1 cellular context compared by ENCODE assay signal in genomic region chr3:47282424-47283192, GRCh38.
TF ChIP-seq lines count a peak whose summit lies in the region.

Gene KIF9 (minus strand): TSS chr3:47282799. CDS start chr3:47277374, 5,425 bp downstream.
Gene KLHL18 (plus strand): TSS chr3:47282944. CDS start chr3:47282966, 22 bp downstream.

TF ChIP-seq in K562, 482 proteins besides CTCF, POLR2A, EP300 and RAD21 (continued from another document and continues in another):
- TF ChIP-seq ZNF609 (CRISPR knock-in tag; IDR thresholded peaks at IDR 0.05; ENCODE audit: borderline replicate concordance) (peak; percentile 79), ZNF282 (CRISPR knock-in tag; IDR thresholded peaks at IDR 0.05) (no peak; the same call in 1 of the 2 replicates), NFATC3 (IDR thresholded peaks at IDR 0.05) (no peak), ZNF384 (IDR thresholded peaks at IDR 0.05; ENCODE audit: low read depth, low read length) (no peak; the same call in 1 of the 2 replicates), XRCC3 (IDR thresholded peaks at IDR 0.05) (no peak), ILF3 (IDR thresholded peaks at IDR 0.05; ENCODE audit: borderline replicate concordance) (no peak), SNAPC5 (CRISPR knock-in tag; IDR thresholded peaks at IDR 0.05) (no peak), NBN (IDR thresholded peaks at IDR 0.05; ENCODE audit: low read depth) (peak; percentile 67), PHF8 (IDR thresholded peaks at IDR 0.05; ENCODE audit: borderline replicate concordance, low read length) (peak; percentile 86), NR2F6 (CRISPR knock-in tag; IDR thresholded peaks at IDR 0.05) (no peak), TCF7 (IDR thresholded peaks at IDR 0.05; ENCODE audit: borderline replicate concordance) (no peak), ESRRA (IDR thresholded peaks at IDR 0.05; ENCODE audit: borderline replicate concordance, low read depth) (peak; percentile 97), YY1 (IDR thresholded peaks at IDR 0.05; ENCODE audit: borderline replicate concordance in 1 of 3, control insufficient read depth in 1 of 3, extremely low read depth in 1 of 3, insufficient read depth in 3 of 3, insufficient read length in 1 of 3, insufficient replicate concordance in 2 of 3, low read depth in 1 of 3, low read length in 2 of 3) (peak; percentile 41 to 87 (median 81)), HMG20A (CRISPR knock-in tag; conservative IDR thresholded peaks at IDR 0.05) (no peak), ZC3H4 (CRISPR knock-in tag; IDR thresholded peaks at IDR 0.05; ENCODE audit: borderline replicate concordance) (no peak), GABPB2 (CRISPR knock-in tag; conservative IDR thresholded peaks at IDR 0.05) (no peak), MED1 (CRISPR knock-in tag; IDR thresholded peaks at IDR 0.05; ENCODE audit: borderline replicate concordance) (no peak), FOXP4 (CRISPR knock-in tag; IDR thresholded peaks at IDR 0.05; ENCODE audit: borderline replicate concordance) (no peak), SAP30 (IDR thresholded peaks at IDR 0.05; ENCODE audit: borderline replicate concordance, insufficient read depth, low read depth, low read length, poor library complexity, severe bottlenecking) (peak; percentile 100), PKNOX1 (IDR thresholded peaks at IDR 0.05) (peak; percentile 59), ELK1 (CRISPR knock-in tag; IDR thresholded peaks at IDR 0.05) (no peak), ZKSCAN3 (CRISPR knock-in tag; IDR thresholded peaks at IDR 0.05) (no peak), SMARCE1 (IDR thresholded peaks at IDR 0.05) (peak; percentile 63), SAFB2 (IDR thresholded peaks at IDR 0.05; ENCODE audit: borderline replicate concordance, low read depth, low read length, severe bottlenecking) (no peak), ZKSCAN1 (IDR thresholded peaks at IDR 0.05; ENCODE audit: low read depth, low read length) (peak; percentile 65), VEZF1 (CRISPR knock-in tag; IDR thresholded peaks at IDR 0.05) (peak; percentile 66), USF2 (CRISPR knock-in tag; IDR thresholded peaks at IDR 0.05) (no peak; the same call in 1 of the 2 replicates), RFX7 (CRISPR knock-in tag; IDR thresholded peaks at IDR 0.05) (no peak), EZH2 (IDR thresholded peaks at IDR 0.05; ENCODE audit: borderline replicate concordance, low read depth, low read length) (no peak), KLF16 (IDR thresholded peaks at IDR 0.05) (peak; percentile 74), MAZ (CRISPR knock-in tag; conservative IDR thresholded peaks at IDR 0.05 in 1 of 2, IDR thresholded peaks at IDR 0.05 in 1 of 2) (peak; percentile 94 to 99), ARID1B (IDR thresholded peaks at IDR 0.05) (peak; percentile 56; the same call in 1 of the 2 replicates), ZNF134 (CRISPR knock-in tag; conservative IDR thresholded peaks at IDR 0.05) (no peak), CBFB (CRISPR knock-in tag; IDR thresholded peaks at IDR 0.05) (no peak; the same call in 1 of the 2 replicates), CHD7 (IDR thresholded peaks at IDR 0.05; ENCODE audit: low read depth, low read length) (no peak), HSF4 (CRISPR knock-in tag; IDR thresholded peaks at IDR 0.05; ENCODE audit: borderline replicate concordance) (no peak), CBFA2T2 (conservative IDR thresholded peaks at IDR 0.05) (no peak)
